In the genomic region with DNA sequence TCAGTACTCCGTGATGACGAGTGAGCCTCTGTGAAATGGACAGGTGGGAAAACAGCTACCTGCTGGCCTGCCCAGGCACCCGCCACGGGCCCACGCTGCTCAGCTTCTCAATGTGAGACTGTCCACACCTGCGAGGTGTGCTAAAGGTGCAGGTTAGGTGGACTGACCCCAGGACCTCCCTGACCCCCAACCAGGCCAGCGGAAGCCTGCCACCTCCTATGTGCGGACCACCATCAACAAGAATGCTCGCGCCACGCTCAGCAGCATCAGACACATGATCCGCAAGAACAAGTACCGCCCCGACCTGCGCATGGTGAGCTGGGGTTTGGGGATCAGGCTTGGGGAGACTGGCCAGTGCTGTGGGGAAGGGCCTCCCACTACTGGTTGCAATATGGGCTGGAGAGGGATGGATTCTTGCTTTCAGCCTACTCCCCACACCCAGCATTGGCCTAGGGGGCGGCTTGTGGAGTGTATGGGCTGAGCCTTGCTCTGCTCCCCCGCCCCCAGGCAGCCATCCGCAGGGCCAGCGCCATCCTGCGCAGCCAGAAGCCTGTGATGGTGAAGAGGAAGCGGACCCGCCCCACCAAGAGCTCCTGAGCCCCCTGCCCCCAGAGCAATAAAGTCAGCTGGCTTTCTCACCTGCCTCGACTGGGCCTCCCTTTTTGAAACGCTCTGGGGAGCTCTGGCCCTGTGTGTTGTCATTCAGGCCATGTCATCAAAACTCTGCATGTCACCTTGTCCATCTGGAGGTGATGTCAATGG, we compare ENCODE assay signal across 8 cellular contexts. TPM values are rescaled to one million over a fixed set of nuclear protein-coding genes. Genes with fewer than 3 reads are reported as not detected.
DNase-seq lines count a peak whose midpoint lies in the region; ATAC-seq lines count a peak whose summit lies in the region.

No MANE protein-coding gene starts in this region.

- H3K27me3 ChIP-seq in iPS-20b (ENCODE audit: insufficient read depth, low read length) (peaks cover 5% of the 10 kb centered on the region), subcutaneous abdominal adipose tissue (ENCODE audit: control insufficient read depth in 5 of 5, insufficient read depth in 4 of 5, low read length in 5 of 5) (no peaks in the 10 kb centered on the region)

- no peak for DNase-seq in activated naive CD4-positive, alpha-beta T cell (lab: John Stamatoyannopoulos, UW)
- no peak for DNase-seq in activated T-helper 1 cell treated with anti-CD3 and anti-CD28 coated beads, Interleukin-12 subunit alpha, Interleukin-12 subunit beta, Interleukin-2, Interleukin-4 antibody, amounts not matched to agents 30 ng/mL and 10 ng/mL and 1 ng/mL, durations not matched to agents 14 hours and 24 hours and 36 hours (ENCODE audit: low spot score)
- DNase-seq in hypothalamus (lab: John Stamatoyannopoulos, UW) (no peak), COLO668 (lab: John Stamatoyannopoulos, UW; ENCODE audit: unreplicated experiment) (no peak)

- H3K4me3 ChIP-seq in iPS-20b (ENCODE audit: low read length) (peak overlapping the region; percentile 99), subcutaneous abdominal adipose tissue (ENCODE audit: low read depth in 1 of 5, low read length in 5 of 5) (peak overlapping the region; percentile 6 to 99 (median 94))

- H3K27ac ChIP-seq in iPS-20b (ENCODE audit: low read length): no peak overlapping the region
- peak overlapping the region; percentile 98 for H3K27ac ChIP-seq in subcutaneous abdominal adipose tissue (ENCODE audit: low read depth, low read length)

- H3K9me3 ChIP-seq in iPS-20b (ENCODE audit: insufficient read depth, low read depth, low read length) (no peaks in the 10 kb centered on the region), subcutaneous abdominal adipose tissue (ENCODE audit: control insufficient read depth in 5 of 5, low read length in 5 of 5) (no peaks in the 10 kb centered on the region)

- H3K4me3 Mint-ChIP-seq in activated naive CD4-positive, alpha-beta T cell treated with anti-CD3 and anti-CD28 coated beads, Interleukin-2, amount 50 U/mL, for 24 hours: peak overlapping the region; percentile 98
- H3K4me3 Mint-ChIP-seq in activated T-helper 1 cell treated with anti-CD3 and anti-CD28 coated beads, Interleukin-12 subunit alpha, Interleukin-12 subunit beta, Interleukin-2, Interleukin-4 antibody, amounts not matched to agents 30 ng/mL and 10 ng/mL and 1 ng/mL, durations not matched to agents 14 hours and 24 hours and 36 hours: peak overlapping the region; percentile 99

- ATAC-seq in HG03439 (IDR thresholded peaks at IDR 0.05; ENCODE audit: unreplicated experiment): no peak

- intact Hi-C loops in activated T-helper 1 cell treated with anti-CD3 and anti-CD28 coated beads, Interleukin-12 subunit alpha, Interleukin-12 subunit beta, Interleukin-2, Interleukin-4 antibody, amounts not matched to agents 30 ng/mL and 10 ng/mL and 1 ng/mL, durations not matched to agents 14 hours and 24 hours and 36 hours (cut with micrococcal nuclease): no loop called here

- peak overlapping the region; percentile 100 for H3K27ac Mint-ChIP-seq in activated naive CD4-positive, alpha-beta T cell treated with anti-CD3 and anti-CD28 coated beads, Interleukin-2, amount 50 U/mL, for 24 hours
- H3K27ac Mint-ChIP-seq in activated T-helper 1 cell treated with anti-CD3 and anti-CD28 coated beads, Interleukin-12 subunit alpha, Interleukin-12 subunit beta, Interleukin-2, Interleukin-4 antibody, amounts not matched to agents 30 ng/mL and 10 ng/mL and 1 ng/mL, durations not matched to agents 14 hours and 24 hours and 36 hours: no peak overlapping the region

- H3K27me3 Mint-ChIP-seq in activated naive CD4-positive, alpha-beta T cell treated with anti-CD3 and anti-CD28 coated beads, Interleukin-2, amount 50 U/mL, for 24 hours: no peaks in the 10 kb centered on the region
- H3K27me3 Mint-ChIP-seq in activated T-helper 1 cell treated with anti-CD3 and anti-CD28 coated beads, Interleukin-12 subunit alpha, Interleukin-12 subunit beta, Interleukin-2, Interleukin-4 antibody, amounts not matched to agents 30 ng/mL and 10 ng/mL and 1 ng/mL, durations not matched to agents 14 hours and 24 hours and 36 hours (ENCODE audit: insufficient read depth): no peaks in the 10 kb centered on the region

- peaks cover 45% of the 10 kb centered on the region for H3K4me1 Mint-ChIP-seq in activated naive CD4-positive, alpha-beta T cell treated with anti-CD3 and anti-CD28 coated beads, Interleukin-2, amount 50 U/mL, for 24 hours
- peaks cover 35% of the 10 kb centered on the region for H3K4me1 Mint-ChIP-seq in activated T-helper 1 cell treated with anti-CD3 and anti-CD28 coated beads, Interleukin-12 subunit alpha, Interleukin-12 subunit beta, Interleukin-2, Interleukin-4 antibody, amounts not matched to agents 30 ng/mL and 10 ng/mL and 1 ng/mL, durations not matched to agents 14 hours and 24 hours and 36 hours (ENCODE audit: low read depth)

- peak overlapping the region; percentile 100 for H3K9ac ChIP-seq in iPS-20b (ENCODE audit: low read depth, low read length)
- H3K9ac ChIP-seq in subcutaneous abdominal adipose tissue (ENCODE audit: low read length in 5 of 5): peak overlapping the region in 4 of 5 donors; percentile 80 to 93 (median 86)

- H3K36me3 ChIP-seq in iPS-20b (ENCODE audit: insufficient read depth, low read depth, low read length): peaks cover 42% of the 10 kb centered on the region
- peaks cover 0 to 52% (median 48%) of the 10 kb centered on the region in 5 donors for H3K36me3 ChIP-seq in subcutaneous abdominal adipose tissue (ENCODE audit: control insufficient read depth in 5 of 5, insufficient read depth in 5 of 5, low read length in 5 of 5)

- H3K4me1 ChIP-seq in iPS-20b (ENCODE audit: insufficient read depth, low read length) (peaks cover 44% of the 10 kb centered on the region), subcutaneous abdominal adipose tissue (ENCODE audit: control insufficient read depth in 5 of 5, insufficient read depth in 5 of 5, low read length in 5 of 5) (peaks cover 15 to 62% (median 52%) of the 10 kb centered on the region in 5 donors)

- H3K36me3 Mint-ChIP-seq in activated naive CD4-positive, alpha-beta T cell treated with anti-CD3 and anti-CD28 coated beads, Interleukin-2, amount 50 U/mL, for 24 hours: peaks cover 29% of the 10 kb centered on the region
- peaks cover 49% of the 10 kb centered on the region for H3K36me3 Mint-ChIP-seq in activated T-helper 1 cell treated with anti-CD3 and anti-CD28 coated beads, Interleukin-12 subunit alpha, Interleukin-12 subunit beta, Interleukin-2, Interleukin-4 antibody, amounts not matched to agents 30 ng/mL and 10 ng/mL and 1 ng/mL, durations not matched to agents 14 hours and 24 hours and 36 hours (ENCODE audit: low read depth)

- H3K9me3 Mint-ChIP-seq in activated naive CD4-positive, alpha-beta T cell treated with anti-CD3 and anti-CD28 coated beads, Interleukin-2, amount 50 U/mL, for 24 hours: no peaks in the 10 kb centered on the region
- no peaks in the 10 kb centered on the region for H3K9me3 Mint-ChIP-seq in activated T-helper 1 cell treated with anti-CD3 and anti-CD28 coated beads, Interleukin-12 subunit alpha, Interleukin-12 subunit beta, Interleukin-2, Interleukin-4 antibody, amounts not matched to agents 30 ng/mL and 10 ng/mL and 1 ng/mL, durations not matched to agents 14 hours and 24 hours and 36 hours

RNA-seq across cellular contexts. Expression of a gene that starts 2.2 kb away (rescaled TPM):
- total RNA-seq in activated T-helper 1 cell treated with anti-CD3 and anti-CD28 coated beads, Interleukin-12 subunit alpha, Interleukin-12 subunit beta, Interleukin-2, Interleukin-4 antibody, amounts not matched to agents 30 ng/mL and 10 ng/mL and 1 ng/mL, durations not matched to agents 14 hours and 24 hours and 36 hours: 1,835 and 1,847 TPM in 2 replicates

RNA-seq across cellular contexts. Expression of a gene that starts 3.8 kb away (rescaled TPM):
- 9.7 and 10.6 TPM in 2 replicates for total RNA-seq in activated T-helper 1 cell treated with anti-CD3 and anti-CD28 coated beads, Interleukin-12 subunit alpha, Interleukin-12 subunit beta, Interleukin-2, Interleukin-4 antibody, amounts not matched to agents 30 ng/mL and 10 ng/mL and 1 ng/mL, durations not matched to agents 14 hours and 24 hours and 36 hours

RNA-seq across cellular contexts. Expression of a gene that starts 11.3 kb away (rescaled TPM):
- not detected in 2 replicates for total RNA-seq in activated T-helper 1 cell treated with anti-CD3 and anti-CD28 coated beads, Interleukin-12 subunit alpha, Interleukin-12 subunit beta, Interleukin-2, Interleukin-4 antibody, amounts not matched to agents 30 ng/mL and 10 ng/mL and 1 ng/mL, durations not matched to agents 14 hours and 24 hours and 36 hours

RNA-seq across cellular contexts. Expression of a gene that starts 17.7 kb away (rescaled TPM):
- 0.34 TPM in 1 of 2 replicates, not detected in the other for total RNA-seq in activated T-helper 1 cell treated with anti-CD3 and anti-CD28 coated beads, Interleukin-12 subunit alpha, Interleukin-12 subunit beta, Interleukin-2, Interleukin-4 antibody, amounts not matched to agents 30 ng/mL and 10 ng/mL and 1 ng/mL, durations not matched to agents 14 hours and 24 hours and 36 hours

RNA-seq across cellular contexts. Expression of a gene that starts 19.7 kb away (rescaled TPM):
- total RNA-seq in activated T-helper 1 cell treated with anti-CD3 and anti-CD28 coated beads, Interleukin-12 subunit alpha, Interleukin-12 subunit beta, Interleukin-2, Interleukin-4 antibody, amounts not matched to agents 30 ng/mL and 10 ng/mL and 1 ng/mL, durations not matched to agents 14 hours and 24 hours and 36 hours: 224 and 225 TPM in 2 replicates
